ENCODE assay signal across 8 cellular contexts in genomic region chr14:65281991-65282908, GRCh38.
DNase-seq lines count a peak whose midpoint lies in the region; ATAC-seq and TF ChIP-seq lines count a peak whose summit lies in the region.

No MANE protein-coding gene starts in this region.

- H2AFZ ChIP-seq in OCI-LY3 (ENCODE audit: low read depth, low read length), result peak overlapping the region; percentile 94

- TF ChIP-seq CTCF in GM10266 (IDR thresholded peaks at IDR 0.05; ENCODE audit: control insufficient read depth, insufficient read depth, low read depth, missing control alignments) (no peak), OCI-LY3 (IDR thresholded peaks at IDR 0.05; ENCODE audit: low read depth, low read length) (no peak), BE2C (IDR thresholded peaks at IDR 0.05; ENCODE audit: low read depth, low read length) (no peak)

- DNase-seq in GM10266 (ENCODE audit: extremely low spot score) (peak; percentile 66), myocyte (ENCODE audit: low read depth) (peak; percentile 63), NCI-H345 treated with DMSO at 0.1 percent for 48 hours (lab: John Stamatoyannopoulos, UW; ENCODE audit: unreplicated experiment) (no peak), MV-4-11 (lab: John Stamatoyannopoulos, UW) (no peak), BE2C (no peak)

- H3K36me3 ChIP-seq in OCI-LY3 (replicated peaks; ENCODE audit: low read depth, low read length) (no peaks in the 10 kb centered on the region), ectodermal cell (ENCODE audit: control insufficient read depth, insufficient read depth, low read length) (no peaks in the 10 kb centered on the region), BE2C (no peaks in the 10 kb centered on the region)

- peak overlapping the region; percentile 86 for H3K4me2 ChIP-seq in OCI-LY3 (ENCODE audit: low read length)

- H3K4me1 ChIP-seq in OCI-LY3 (ENCODE audit: low read length) (peaks cover 19% of the 10 kb centered on the region), ectodermal cell (ENCODE audit: control insufficient read depth, insufficient read depth, low read length) (peaks cover 38% of the 10 kb centered on the region), BE2C (no peaks in the 10 kb centered on the region)

- 18 to 24% methylated on average over 12 of the region's 12 CpGs for WGBS in ectodermal cell, 2 experiments

- no peaks in the 10 kb centered on the region for H3K79me2 ChIP-seq in OCI-LY3 (ENCODE audit: low read length)

- H3K4me3 ChIP-seq in OCI-LY3 (ENCODE audit: low read length) (peak overlapping the region; percentile 74), ectodermal cell (ENCODE audit: insufficient read depth, low read depth, low read length) (no peak overlapping the region), BE2C (ENCODE audit: low read depth, low read length) (no peak overlapping the region)

- H3K9ac ChIP-seq in OCI-LY3 (ENCODE audit: low read length), result peak overlapping the region; percentile 15

- H3K27ac ChIP-seq in OCI-LY3 (ENCODE audit: low read length) (no peak overlapping the region), ectodermal cell (ENCODE audit: insufficient read depth, low read depth, low read length, poor library complexity, severe bottlenecking) (peak overlapping the region; percentile 97)

- no peaks in the 10 kb centered on the region for H3K9me3 ChIP-seq in OCI-LY3 (ENCODE audit: insufficient read depth, low read length)
- H3K9me3 ChIP-seq in ectodermal cell (ENCODE audit: control insufficient read depth, low read length), result no peaks in the 10 kb centered on the region
- H3K9me3 ChIP-seq in BE2C, result no peaks in the 10 kb centered on the region

- H4K20me1 ChIP-seq in OCI-LY3 (ENCODE audit: insufficient read depth, low read length), result no peaks in the 10 kb centered on the region

- H3K27me3 ChIP-seq in OCI-LY3 (ENCODE audit: low read depth, low read length) (peaks cover 7% of the 10 kb centered on the region), ectodermal cell (ENCODE audit: control insufficient read depth, insufficient read depth, low read length, poor library complexity, severe bottlenecking) (no peaks in the 10 kb centered on the region), BE2C (no peaks in the 10 kb centered on the region)

- ATAC-seq in GM21786 (IDR thresholded peaks at IDR 0.05; ENCODE audit: unreplicated experiment), result no peak

Comparison
In these comparisons a context has a peak if more than half of its experiments do, and no peak if none do; other contexts are left out.
1. DNase-seq: peak in GM10266 (single experiment) and myocyte (single experiment); none in NCI-H345 treated with DMSO at 0.1 percent for 48 hours (single experiment), MV-4-11 (single experiment) and BE2C (single experiment).